Comparison of ENCODE assay signal across 23 cellular contexts in the genomic region with DNA sequence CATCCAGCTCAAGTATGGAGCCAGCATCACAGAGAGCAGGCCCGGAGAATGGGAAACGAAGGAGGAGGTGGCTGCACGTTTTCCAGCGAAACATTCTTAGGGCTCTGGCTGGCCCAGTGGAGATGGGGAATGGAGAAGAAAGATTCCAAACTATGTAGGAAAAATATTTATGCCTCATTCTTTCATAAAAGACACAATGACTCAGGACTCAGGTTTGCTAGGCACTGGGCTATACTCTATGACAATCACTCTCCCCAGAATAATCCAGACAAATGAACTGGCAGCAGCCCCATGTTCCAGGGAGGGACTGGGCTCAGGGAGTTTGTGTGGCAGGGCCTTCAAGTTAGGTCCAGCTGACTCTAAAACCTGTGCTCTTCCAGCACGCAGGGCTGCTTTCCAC.
DNase-seq lines count a peak whose midpoint lies in the region; FAIRE-seq and TF ChIP-seq lines count a peak whose summit lies in the region.
"Had no signal": no experiment of that assay in that cellular context is flagged by ENCODE, and none has a peak within 500 bp of the region (broad histone marks: within the 10 kb centered on the region; RNA-seq: fewer than 3 reads in every experiment).

No MANE protein-coding gene starts in this region.

- POLR2A ChIA-PET in AG04449 (lab: Yijun Ruan, JAX) (no interaction called here), GM10248 (lab: Yijun Ruan, JAX) (no interaction called here)

- CTCF ChIA-PET in AG04449 (lab: Yijun Ruan, JAX) (no interaction called here), GM10248 (lab: Yijun Ruan, JAX) (interaction anchor here (0.7 to 1.2 kb wide), 2 partner anchors 9 to 23 kb away, joined by 3 read pairs; no protein-coding TSS in a partner anchor)

- H3K27me3 ChIP-seq in brain microvascular endothelial cell (replicated peaks) = no peaks in the 10 kb centered on the region
- no peaks in the 10 kb centered on the region for H3K27me3 ChIP-seq in small intestine (ENCODE audit: control insufficient read depth in 2 of 2, insufficient read depth in 2 of 2, low read length in 2 of 2)
- H3K27me3 ChIP-seq: esophagus muscularis mucosa, SJSA1, upper lobe of right lung had no signal

- no peaks in the 10 kb centered on the region for H3K9me3 ChIP-seq in small intestine (ENCODE audit: control insufficient read depth, low read depth)
- H3K9me3 ChIP-seq: esophagus muscularis mucosa, SJSA1, upper lobe of right lung had no signal

- H3K36me3 ChIP-seq in brain microvascular endothelial cell (replicated peaks) (no peaks in the 10 kb centered on the region), small intestine (ENCODE audit: control insufficient read depth in 2 of 2, insufficient read depth in 2 of 2, low read length in 2 of 2) (no peaks in the 10 kb centered on the region)
- H3K36me3 ChIP-seq: esophagus muscularis mucosa, SJSA1, upper lobe of right lung had no signal

- no peaks in the 10 kb centered on the region for H3K4me1 ChIP-seq in small intestine (ENCODE audit: control insufficient read depth in 2 of 2, insufficient read depth in 1 of 2, low read depth in 1 of 2, low read length in 1 of 2)
- H3K4me1 ChIP-seq: SJSA1, upper lobe of right lung had no signal

- DNase-seq in AG04449 (ENCODE audit: low read depth, low spot score) (peak; percentile 3), GM04504 (ENCODE audit: low read depth) (peak; percentile 8), brain microvascular endothelial cell (peak; percentile 16), kidney tubule cell (ENCODE audit: low spot score) (peak; percentile 40), GM10248 (ENCODE audit: extremely low spot score) (no peak), small intestine (no peak), glomerular visceral epithelial cell (ENCODE audit: extremely low spot score) (no peak)
- DNase-seq in activated CD8-positive, alpha-beta memory T cell treated with anti-CD3 and anti-CD28 coated beads, Interleukin-2, amount 50 U/mL, for 4 hours = no peak
- DNase-seq: activated gamma-delta T cell; activated T-cell treated with anti-CD3 and anti-CD28 coated beads for 4 hours; CD4-positive, alpha-beta T cell; cerebellar nuclear complex; DMS153; effector memory CD4-positive, alpha-beta T cell; glutamatergic neuron; H9; NCI-H1048; NCI-H2081 treated with DMSO at 0.1 percent for 48 hours; stimulated activated CD4-positive, alpha-beta T cell treated with anti-CD3 and anti-CD28 coated beads, Interleukin-12 subunit alpha, Interleukin-12 subunit beta, amount 100 ng/mL, for 4 hours; T-helper 2 cell; upper lobe of right lung had no signal

- H3K4me3 ChIP-seq in AG04449 (ENCODE audit: low read depth, low read length) (no peak overlapping the region), brain microvascular endothelial cell (ENCODE audit: low read depth, low read length) (no peak overlapping the region), small intestine (ENCODE audit: low read depth in 1 of 2, low read length in 2 of 2) (no peak overlapping the region)
- H3K4me3 ChIP-seq: esophagus muscularis mucosa, SJSA1, upper lobe of right lung had no signal

- no peak overlapping the region for H3K27ac ChIP-seq in brain microvascular endothelial cell
- H3K27ac ChIP-seq in small intestine (ENCODE audit: low read depth in 1 of 2, low read length in 1 of 2) = no peak overlapping the region
- H3K27ac ChIP-seq: esophagus muscularis mucosa, SJSA1, upper lobe of right lung had no signal

- TF ChIP-seq CTCF in AG04449 (IDR thresholded peaks at IDR 0.05; ENCODE audit: insufficient read depth, low read length, missing control alignments) (no peak), brain microvascular endothelial cell (IDR thresholded peaks at IDR 0.05; ENCODE audit: low read depth, low read length, missing control alignments) (no peak), GM10248 (IDR thresholded peaks at IDR 0.05; ENCODE audit: control extremely low read depth, extremely low read depth, low read depth, missing control alignments) (no peak)

- WGBS in small intestine, 3 donors = 69 to 82% (median 75%) methylated on average over 5 of the region's 5 CpGs

- no peak for FAIRE-seq in small intestine (lab: Jason Lieb, UNC)

- in situ Hi-C loops in brain microvascular endothelial cell (cut with HindIII; ENCODE audit: low pct_ligation_motif_present, low sequenced_read_pairs) = no loop called here

Comparison
In these comparisons a context has a peak if more than half of its experiments do, and no peak if none do; other contexts are left out.
1. DNase-seq: peak in AG04449 (single experiment), GM04504 (single experiment), brain microvascular endothelial cell (single experiment) and kidney tubule cell (single experiment); none in activated CD8-positive, alpha-beta memory T cell treated with anti-CD3 and anti-CD28 coated beads, Interleukin-2, amount 50 U/mL, for 4 hours (single experiment), GM10248 (single experiment), small intestine (single experiment) and glomerular visceral epithelial cell (single experiment).